In genomic region chr19:56594446-56594782, GRCh38 we compare ENCODE assay signal across 10 cellular contexts. TPM values are rescaled to one million over a fixed set of nuclear protein-coding genes. Genes with fewer than 3 reads are reported as not detected.
DNase-seq lines count a peak whose midpoint lies in the region; ATAC-seq and TF ChIP-seq lines count a peak whose summit lies in the region.
"Had no signal": no experiment of that assay in that cellular context is flagged by ENCODE, and none has a peak within 500 bp of the region (broad histone marks: within the 10 kb centered on the region; RNA-seq: fewer than 3 reads in every experiment).

No MANE protein-coding gene starts in this region.

- peaks cover 11 to 18% of the 10 kb centered on the region in 2 donors for H3K4me1 Mint-ChIP-seq in natural killer cell treated with Interleukin-12 subunit alpha and Interleukin-12 subunit beta and Interleukin-15 and Interleukin-18, amount 100 ng/mL, for 72 hours (ENCODE audit: low read depth in 2 of 2)

- peaks cover 6% of the 10 kb centered on the region for H3K4me1 ChIP-seq in HUES64 (ENCODE audit: insufficient read depth, low read length)

- H3K36me3 ChIP-seq in HUES64 (ENCODE audit: insufficient read depth, low read length), result peaks cover 15% of the 10 kb centered on the region; the same call in 1 of the 2 replicates

- DNase-seq in AG04450 (ENCODE audit: low read depth, low spot score), result no peak
- DNase-seq in caudate nucleus (lab: John Stamatoyannopoulos, UW), result no peak
- no peak for DNase-seq in natural killer cell treated with Interleukin-12 subunit alpha and Interleukin-12 subunit beta and Interleukin-15 and Interleukin-18, amount 100 ng/mL, for 72 hours (ENCODE audit: low spot score)
- no peak for DNase-seq in RPMI8226

- peaks cover 22% of the 10 kb centered on the region for H3K36me3 Mint-ChIP-seq in natural killer cell treated with Interleukin-12 subunit alpha and Interleukin-12 subunit beta and Interleukin-15 and Interleukin-18, amount 100 ng/mL, for 72 hours

- no peak overlapping the region for H3K27ac ChIP-seq in AG04450 (ENCODE audit: low read depth, low read length)
- no peak overlapping the region for H3K27ac ChIP-seq in HUES64 (ENCODE audit: low read depth, low read length)
- peak overlapping the region; percentile 76 for H3K27ac ChIP-seq in caudate nucleus (ENCODE audit: low read depth, low read length)

- POLR2A ChIA-PET in AG04450 (lab: Yijun Ruan, JAX), result interaction anchor here (1.0 kb wide), 1 partner anchor 116 kb away, joined by 11 read pairs; no protein-coding TSS in a partner anchor

- H3K27me3 Mint-ChIP-seq in natural killer cell treated with Interleukin-12 subunit alpha and Interleukin-12 subunit beta and Interleukin-15 and Interleukin-18, amount 100 ng/mL, for 72 hours, result peaks cover 7 to 12% of the 10 kb centered on the region in 2 donors

- CTCF ChIA-PET in AG04450 (lab: Charles Lee), result no interaction called here

- peaks cover 35% of the 10 kb centered on the region for H3K9me3 ChIP-seq in AG04450 (ENCODE audit: control insufficient read depth, insufficient read depth, low read length)
- H3K9me3 ChIP-seq in HUES64 (ENCODE audit: insufficient read depth, low read depth, low read length), result peaks cover 22% of the 10 kb centered on the region

- WGBS in HUES64, result 67% methylated on average over 4 of the region's 4 CpGs

- TF ChIP-seq CTCF in AG04450 (IDR thresholded peaks at IDR 0.05; ENCODE audit: low read depth, low read length), result no peak

- H3K4me3 Mint-ChIP-seq in natural killer cell treated with Interleukin-12 subunit alpha and Interleukin-12 subunit beta and Interleukin-15 and Interleukin-18, amount 100 ng/mL, for 72 hours, result peak overlapping the region; percentile 88

- H3K27me3 ChIP-seq in AG04450 (ENCODE audit: control insufficient read depth, insufficient read depth, low read length) (no peaks in the 10 kb centered on the region), HUES64 (ENCODE audit: insufficient read depth, low read length) (no peaks in the 10 kb centered on the region)

- H3K27ac Mint-ChIP-seq in natural killer cell treated with Interleukin-12 subunit alpha and Interleukin-12 subunit beta and Interleukin-15 and Interleukin-18, amount 100 ng/mL, for 72 hours, result peak overlapping the region; percentile 5 to 84

- no peak overlapping the region for H3K9ac ChIP-seq in HUES64 (ENCODE audit: low read depth, low read length)

- ATAC-seq in natural killer cell treated with Interleukin-12 subunit alpha and Interleukin-12 subunit beta and Interleukin-15 and Interleukin-18, amount 100 ng/mL, for 72 hours, result no peak
- ATAC-seq in GM21390 (IDR thresholded peaks at IDR 0.05; ENCODE audit: unreplicated experiment) (no peak), HG03432 (IDR thresholded peaks at IDR 0.05; ENCODE audit: unreplicated experiment) (no peak), HG02981 (IDR thresholded peaks at IDR 0.05; ENCODE audit: unreplicated experiment) (no peak)

- H3K9me3 Mint-ChIP-seq in natural killer cell treated with Interleukin-12 subunit alpha and Interleukin-12 subunit beta and Interleukin-15 and Interleukin-18, amount 100 ng/mL, for 72 hours, result peaks cover 33% of the 10 kb centered on the region

- H3K4me3 ChIP-seq in AG04450 (ENCODE audit: low read depth, low read length) (peak overlapping the region; percentile 92), HUES64 (ENCODE audit: low read length) (peak overlapping the region; percentile 99; the same call in 1 of the 2 replicates)

RNA-seq across cellular contexts. Expression of gene ZNF71, which starts 0.7 kb away (rescaled TPM):
- 4.7 and 6.4 TPM in 2 replicates for polyA plus RNA-seq in AG04450 (2011; rRNA removed)
- polyA minus RNA-seq in AG04450 (2011; rRNA and poly(A)+ RNA removed), result 6.8 and 8.3 TPM in 2 replicates
- polyA plus RNA-seq in HUES64 (2013, experiment 1 of 2), result 7.7 TPM
- 9.3 TPM for polyA plus RNA-seq in HUES64 (2013, experiment 2 of 2)
- 1 to 10 TPM; 4.8 to 8.5 TPM for total RNA-seq in natural killer cell treated with Interleukin-12 subunit alpha and Interleukin-12 subunit beta and Interleukin-15 and Interleukin-18, amount 100 ng/mL, for 72 hours

RNA-seq across cellular contexts. Expression of gene ZNF470, which starts 27.1 kb away (rescaled TPM):
- polyA plus RNA-seq in AG04450 (2011; rRNA removed), result 3.3 and 3.8 TPM in 2 replicates
- polyA minus RNA-seq in AG04450 (2011; rRNA and poly(A)+ RNA removed), result 1.8 and 2.9 TPM in 2 replicates
- polyA plus RNA-seq in HUES64 (2013, experiment 1 of 2), result 2.8 TPM
- 3.2 TPM for polyA plus RNA-seq in HUES64 (2013, experiment 2 of 2)
- 1 to 10 TPM; 2.3 to 6.7 TPM for total RNA-seq in natural killer cell treated with Interleukin-12 subunit alpha and Interleukin-12 subunit beta and Interleukin-15 and Interleukin-18, amount 100 ng/mL, for 72 hours

RNA-seq across cellular contexts. Expression of gene SMIM17, which starts 48.5 kb away (rescaled TPM):
- polyA plus RNA-seq in AG04450 (2011; rRNA removed), result 0.17 and 0.20 TPM in 2 replicates
- not detected in 2 replicates for polyA minus RNA-seq in AG04450 (2011; rRNA and poly(A)+ RNA removed)
- polyA plus RNA-seq in HUES64 (2013, experiment 1 of 2), result not detected
- not detected for polyA plus RNA-seq in HUES64 (2013, experiment 2 of 2)
- total RNA-seq in natural killer cell treated with Interleukin-12 subunit alpha and Interleukin-12 subunit beta and Interleukin-15 and Interleukin-18, amount 100 ng/mL, for 72 hours, result not detected
- total RNA-seq: HT1080, SK-MEL-5 had no signal

RNA-seq across cellular contexts. Expression of gene ZFP28, which starts 55.7 kb away (rescaled TPM):
- 5.0 and 6.5 TPM in 2 replicates for polyA plus RNA-seq in AG04450 (2011; rRNA removed)
- 4.9 and 6.3 TPM in 2 replicates for polyA minus RNA-seq in AG04450 (2011; rRNA and poly(A)+ RNA removed)
- 3.3 TPM for polyA plus RNA-seq in HUES64 (2013, experiment 1 of 2)
- 3.4 TPM for polyA plus RNA-seq in HUES64 (2013, experiment 2 of 2)
- total RNA-seq in natural killer cell treated with Interleukin-12 subunit alpha and Interleukin-12 subunit beta and Interleukin-15 and Interleukin-18, amount 100 ng/mL, for 72 hours, result 1 to 10 TPM in 1 of 2 donors, under 1 TPM in 1; 0.64 to 3.5 TPM
